In genomic region chr1:200184196-200184595, GRCh38 we compare ENCODE assay signal across 9 cellular contexts.
DNase-seq lines count a peak whose midpoint lies in the region; ATAC-seq, FAIRE-seq and TF ChIP-seq lines count a peak whose summit lies in the region.
"Had no signal": no experiment of that assay in that cellular context is flagged by ENCODE, and none has a peak within 500 bp of the region (broad histone marks: within the 10 kb centered on the region; RNA-seq: fewer than 3 reads in every experiment).

No MANE protein-coding gene starts in this region.

- POLR2A ChIA-PET in CD8-positive, alpha-beta memory T cell (lab: Charles Lee): no interaction called here

- H3K9me3 ChIP-seq in astrocyte (ENCODE audit: insufficient read depth, low read depth, low read length): no peaks in the 10 kb centered on the region
- H3K9me3 ChIP-seq in CD8-positive, alpha-beta memory T cell (ENCODE audit: low read length): no peaks in the 10 kb centered on the region
- H3K9me3 ChIP-seq: breast epithelium had no signal

- H3K27me3 ChIP-seq in astrocyte (ENCODE audit: insufficient read depth, low read length): no peaks in the 10 kb centered on the region
- H3K27me3 ChIP-seq in CD8-positive, alpha-beta memory T cell (ENCODE audit: insufficient read depth, low read length, poor library complexity, severe bottlenecking): no peaks in the 10 kb centered on the region
- H3K27me3 ChIP-seq: breast epithelium had no signal

- H3K27ac ChIP-seq in astrocyte (ENCODE audit: low read depth, low read length): no peak overlapping the region
- H3K27ac ChIP-seq in CD8-positive, alpha-beta memory T cell (ENCODE audit: low read depth, low read length): no peak overlapping the region
- H3K27ac ChIP-seq: breast epithelium had no signal

- no peaks in the 10 kb centered on the region for H3K27me3 Mint-ChIP-seq in astrocyte (ENCODE audit: low read depth, unreplicated experiment)
- peaks cover 18 to 45% of the 10 kb centered on the region in 2 donors for H3K27me3 Mint-ChIP-seq in CD8-positive, alpha-beta memory T cell

- H3K27ac Mint-ChIP-seq in astrocyte (ENCODE audit: unreplicated experiment): no peak overlapping the region
- H3K27ac Mint-ChIP-seq in CD8-positive, alpha-beta memory T cell: no peak overlapping the region

- H3K79me2 ChIP-seq in astrocyte (ENCODE audit: insufficient read depth, low read length): no peaks in the 10 kb centered on the region

- DNase-seq in DMS79 treated with DMSO at 0.1 percent for 48 hours (lab: John Stamatoyannopoulos, UW) (peak; percentile 12), NCI-H2081 (lab: John Stamatoyannopoulos, UW) (peak; percentile 67 to 82), astrocyte (ENCODE audit: low read depth) (peak; percentile 43), left colon (peak; percentile 71 to 81), 8988T (no peak), inferior parietal cortex (ENCODE audit: extremely low spot score) (no peak)
- no peak for DNase-seq in activated CD4-positive, CD25-positive, alpha-beta regulatory T cell (lab: John Stamatoyannopoulos, UW)
- no peak for DNase-seq in CD8-positive, alpha-beta memory T cell

- peaks cover 9% of the 10 kb centered on the region for H3K4me1 ChIP-seq in astrocyte (ENCODE audit: insufficient read depth, low read length)
- H3K4me1 ChIP-seq in CD8-positive, alpha-beta memory T cell (ENCODE audit: insufficient read depth, low read length): no peaks in the 10 kb centered on the region
- H3K4me1 ChIP-seq: breast epithelium had no signal

- FAIRE-seq in astrocyte (lab: Jason Lieb, UNC): no peak

- intact Hi-C loops in left colon (cut with DNase I, micrococcal nuclease): no loop called here

- no peak overlapping the region for H2AFZ ChIP-seq in astrocyte (ENCODE audit: low read depth, low read length)

- peak overlapping the region; percentile 43 for H3K4me2 ChIP-seq in astrocyte (ENCODE audit: low read length)

- H4K20me1 ChIP-seq in astrocyte (ENCODE audit: insufficient read depth, low read length): no peaks in the 10 kb centered on the region

- no peak for TF ChIP-seq CTCF in astrocyte (IDR thresholded peaks at IDR 0.05; ENCODE audit: insufficient read depth, low read depth, low read length)

- H3K4me1 Mint-ChIP-seq in astrocyte (ENCODE audit: low read depth, unreplicated experiment): peaks cover 6% of the 10 kb centered on the region
- H3K4me1 Mint-ChIP-seq in CD8-positive, alpha-beta memory T cell: peaks cover 0 to 14% (median 8%) of the 10 kb centered on the region in 3 donors

- CTCF ChIA-PET in CD8-positive, alpha-beta memory T cell (lab: Charles Lee): no interaction called here

- H3K4me3 Mint-ChIP-seq in astrocyte (ENCODE audit: unreplicated experiment): no peak overlapping the region
- H3K4me3 Mint-ChIP-seq in CD8-positive, alpha-beta memory T cell: no peak overlapping the region

- no peaks in the 10 kb centered on the region for H3K36me3 ChIP-seq in astrocyte (ENCODE audit: insufficient read depth, low read length)
- no peaks in the 10 kb centered on the region for H3K36me3 ChIP-seq in CD8-positive, alpha-beta memory T cell (ENCODE audit: insufficient read depth, low read length)
- H3K36me3 ChIP-seq: breast epithelium had no signal

- peaks cover 16% of the 10 kb centered on the region for H3K9me3 Mint-ChIP-seq in astrocyte (ENCODE audit: unreplicated experiment)
- H3K9me3 Mint-ChIP-seq in CD8-positive, alpha-beta memory T cell: peaks cover 0 to 6% (median 0%) of the 10 kb centered on the region in 5 donors

- no peak overlapping the region for H3K4me3 ChIP-seq in astrocyte (ENCODE audit: insufficient read depth, low read depth, low read length)
- H3K4me3 ChIP-seq in CD8-positive, alpha-beta memory T cell (ENCODE audit: low read length): no peak overlapping the region
- H3K4me3 ChIP-seq: breast epithelium had no signal

- H3K9ac ChIP-seq in astrocyte (ENCODE audit: low read length): no peak overlapping the region

- peak; percentile 91 for ATAC-seq in left colon

- peaks cover 3% of the 10 kb centered on the region for H3K36me3 Mint-ChIP-seq in astrocyte (ENCODE audit: low read depth, unreplicated experiment)
- no peaks in the 10 kb centered on the region for H3K36me3 Mint-ChIP-seq in CD8-positive, alpha-beta memory T cell

Comparison
In these comparisons a context has a peak if more than half of its experiments do, and no peak if none do; other contexts are left out.
1. DNase-seq: peak in DMS79 treated with DMSO at 0.1 percent for 48 hours (single experiment), NCI-H2081 (2 of 2), astrocyte (single experiment) and left colon (2 of 2); none in activated CD4-positive, CD25-positive, alpha-beta regulatory T cell (0 of 4), 8988T (single experiment), inferior parietal cortex (single experiment) and CD8-positive, alpha-beta memory T cell (0 of 5).